In the genomic region with DNA sequence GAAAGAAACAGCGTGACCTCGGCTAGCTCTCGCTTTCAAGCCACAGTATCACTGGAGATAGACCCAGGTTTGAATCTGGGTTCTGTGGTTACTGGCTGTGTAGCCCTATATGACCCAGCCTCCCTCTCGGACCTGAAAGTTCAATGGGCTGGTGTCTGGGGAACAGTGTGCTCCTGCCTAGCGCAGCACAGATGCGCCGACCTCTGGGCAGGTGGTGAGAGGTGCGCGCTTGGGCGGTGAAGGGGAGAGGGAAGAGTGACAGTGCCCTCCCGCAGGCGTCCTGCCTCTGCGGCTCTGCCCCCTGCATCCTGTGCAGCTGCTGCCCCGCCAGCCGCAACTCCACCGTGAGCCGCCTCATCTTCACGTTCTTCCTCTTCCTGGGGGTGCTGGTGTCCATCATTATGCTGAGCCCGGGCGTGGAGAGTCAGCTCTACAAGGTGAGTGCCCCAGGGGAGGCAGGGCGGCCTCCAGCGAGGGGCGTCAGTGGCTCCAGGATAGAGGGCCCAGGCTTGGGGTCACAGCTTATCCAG, we compare ENCODE assay signal across 11 cellular contexts. TPM values are rescaled to one million over a fixed set of nuclear protein-coding genes. Genes with fewer than 3 reads are reported as not detected.
DNase-seq lines count a peak whose midpoint lies in the region; ATAC-seq, FAIRE-seq and TF ChIP-seq lines count a peak whose summit lies in the region.
"Had no signal": no experiment of that assay in that cellular context is flagged by ENCODE, and none has a peak within 500 bp of the region (broad histone marks: within the 10 kb centered on the region; RNA-seq: fewer than 3 reads in every experiment).

No MANE protein-coding gene starts in this region.

- H3K4me3 ChIP-seq in keratinocyte (ENCODE audit: control insufficient read depth in 2 of 3, extremely low read depth in 1 of 3, insufficient read depth in 2 of 3, low read depth in 1 of 3, low read length in 3 of 3) (no peak overlapping the region), BE2C (ENCODE audit: low read depth, low read length) (no peak overlapping the region), vagina (no peak overlapping the region)
- H3K4me3 ChIP-seq: right lobe of liver, thoracic aorta had no signal

- no peaks in the 10 kb centered on the region for H3K9me3 ChIP-seq in keratinocyte (ENCODE audit: control insufficient read depth, low read depth, low read length)
- H3K9me3 ChIP-seq in BE2C: no peaks in the 10 kb centered on the region
- H3K9me3 ChIP-seq in vagina: no peaks in the 10 kb centered on the region
- H3K9me3 ChIP-seq: right lobe of liver, thoracic aorta had no signal

- H3K4me2 ChIP-seq in keratinocyte (ENCODE audit: control insufficient read depth, extremely low read depth, insufficient read depth, low read depth, low read length): no peak overlapping the region

- H3K9ac ChIP-seq in keratinocyte (ENCODE audit: control insufficient read depth, extremely low read depth, insufficient read depth, low read length): peak overlapping the region; percentile 11

- no peaks in the 10 kb centered on the region for H3K27me3 ChIP-seq in keratinocyte (ENCODE audit: control insufficient read depth, extremely low read depth, insufficient read depth, low read length)
- H3K27me3 ChIP-seq in BE2C: no peaks in the 10 kb centered on the region
- no peaks in the 10 kb centered on the region for H3K27me3 ChIP-seq in vagina
- H3K27me3 ChIP-seq: right lobe of liver had no signal

- TF ChIP-seq CTCF in keratinocyte (optimal IDR thresholded peaks at IDR 0.05 in 1 of 3, IDR thresholded peaks at IDR 0.05 in 1 of 3, conservative IDR thresholded peaks at IDR 0.05 in 1 of 3; ENCODE audit: extremely low read depth in 1 of 3, insufficient read depth in 2 of 3, low read length in 3 of 3) (no peak), BE2C (IDR thresholded peaks at IDR 0.05; ENCODE audit: low read depth, low read length) (no peak), vagina (IDR thresholded peaks at IDR 0.05) (no peak)

- H3K36me3 ChIP-seq in keratinocyte (ENCODE audit: control insufficient read depth in 2 of 2, extremely low read depth in 1 of 2, insufficient read depth in 2 of 2, low read length in 2 of 2) (peaks cover 49 to 63% of the 10 kb centered on the region in 2 experiments), BE2C (no peaks in the 10 kb centered on the region), vagina (no peaks in the 10 kb centered on the region)
- H3K36me3 ChIP-seq: thoracic aorta had no signal

- peak; percentile 39 for TF ChIP-seq POLR2A in GM18526 (IDR thresholded peaks at IDR 0.05; ENCODE audit: extremely low read depth, insufficient read length)
- TF ChIP-seq POLR2A in vagina (IDR thresholded peaks at IDR 0.05): no peak

- peaks cover 76% of the 10 kb centered on the region for H3K79me2 ChIP-seq in keratinocyte (ENCODE audit: control insufficient read depth, insufficient read depth, low read length)

- H3K4me1 ChIP-seq in keratinocyte (ENCODE audit: control insufficient read depth, extremely low read depth, insufficient read depth, low read length) (peaks cover 60% of the 10 kb centered on the region), BE2C (no peaks in the 10 kb centered on the region), vagina (no peaks in the 10 kb centered on the region)

- dilution Hi-C loops in keratinocyte (cut with MboI; ENCODE audit: extremely low pct_ligation_motif_present, low sequenced_read_pairs): no loop called here

- no peaks in the 10 kb centered on the region for H3K9me1 ChIP-seq in keratinocyte (ENCODE audit: control insufficient read depth, extremely low read depth, insufficient read depth, low read length)

- FAIRE-seq in keratinocyte (lab: Jason Lieb, UNC): no peak

- H3K27ac ChIP-seq in keratinocyte (ENCODE audit: control insufficient read depth, insufficient read depth, low read length) (peak overlapping the region; percentile 80), vagina (no peak overlapping the region)
- H3K27ac ChIP-seq: thoracic aorta had no signal

- no peak overlapping the region for H2AFZ ChIP-seq in keratinocyte (ENCODE audit: control insufficient read depth, low read length)

- intact Hi-C loops in vagina (cut with DNase I): loop anchor here (10.0 kb wide), 1 partner anchor 239 kb away; no protein-coding TSS in a partner anchor

- ATAC-seq in GM21619 (IDR thresholded peaks at IDR 0.05; ENCODE audit: unreplicated experiment) (peak; percentile 83), HG03520 (IDR thresholded peaks at IDR 0.05; ENCODE audit: unreplicated experiment) (peak; percentile 54)

- DNase-seq in keratinocyte (ENCODE audit: low read depth, low spot score) (no peak), BE2C (no peak), NCI-H187 treated with DMSO at 0.1 percent for 48 hours (lab: John Stamatoyannopoulos, UW) (no peak), vagina (ENCODE audit: extremely low spot score in 2 of 2) (no peak), T1000 (lab: John Stamatoyannopoulos, UW) (no peak)

- H4K20me1 ChIP-seq in keratinocyte (ENCODE audit: control insufficient read depth, extremely low read depth, insufficient read depth, low read length): peaks cover 4% of the 10 kb centered on the region

RNA-seq across cellular contexts. Expression of a gene that starts 10.5 kb away (rescaled TPM):
- 171 to 534 TPM (median 254 TPM) in 3 replicates for polyA plus RNA-seq in keratinocyte
- 42.6 TPM for polyA plus RNA-seq in keratinocyte (2011; ENCODE audit: low read depth)
- polyA plus RNA-seq in keratinocyte (2011; cell fraction: cytosol; rRNA removed): 289 and 579 TPM in 2 replicates
- 282 and 353 TPM in 2 replicates for polyA plus RNA-seq in keratinocyte (2011; cell fraction: nucleus; rRNA removed)
- polyA plus RNA-seq in keratinocyte (2012; ENCODE audit: low replicate concordance): 278 and 559 TPM in 2 replicates
- 278 to 1,146 TPM (median 422 TPM) in 3 replicates for polyA minus RNA-seq in keratinocyte
- polyA minus RNA-seq in keratinocyte (2011; cell fraction: cytosol; rRNA and poly(A)+ RNA removed): 637 TPM
- polyA minus RNA-seq in keratinocyte (2011; cell fraction: nucleus; rRNA and poly(A)+ RNA removed): 159 and 168 TPM in 2 replicates
- 2.3 TPM for polyA plus RNA-seq in BE2C (2012; ENCODE audit: insufficient read depth, insufficient read length, low read depth)
- total RNA-seq in vagina: 17.4 TPM

RNA-seq across cellular contexts. Expression of a gene that starts 50.6 kb away (rescaled TPM):
- polyA plus RNA-seq in keratinocyte: 0.29 to 0.59 TPM (median 0.58 TPM) in 3 replicates
- polyA plus RNA-seq in keratinocyte (2011; ENCODE audit: low read depth): 1.4 TPM
- 0.12 and 0.46 TPM in 2 replicates for polyA plus RNA-seq in keratinocyte (2011; cell fraction: cytosol; rRNA removed)
- polyA plus RNA-seq in keratinocyte (2011; cell fraction: nucleus; rRNA removed): 0.19 TPM in 1 of 2 replicates, not detected in the other
- 0.96 and 3.2 TPM in 2 replicates for polyA plus RNA-seq in keratinocyte (2012; ENCODE audit: low replicate concordance)
- polyA minus RNA-seq in keratinocyte: 0.67 to 2.4 TPM (median 0.69 TPM) in 3 replicates
- polyA minus RNA-seq in keratinocyte (2011; cell fraction: cytosol; rRNA and poly(A)+ RNA removed): not detected
- polyA minus RNA-seq in keratinocyte (2011; cell fraction: nucleus; rRNA and poly(A)+ RNA removed): not detected in 2 replicates
- 9.3 TPM for polyA plus RNA-seq in BE2C (2012; ENCODE audit: insufficient read depth, insufficient read length, low read depth)
- total RNA-seq in vagina: 16.7 TPM
- total RNA-seq: T-helper 1 cell treated with Interleukin-12 subunit alpha and Interleukin-12 subunit beta and Interleukin-4 antibody, amounts not matched to agents 30 ng/mL and 1 ng/mL, for 36 hours had no signal
